ENCODE assay signal across 8 cellular contexts in genomic region chr14:62691613-62692489, GRCh38.
DNase-seq lines count a peak whose midpoint lies in the region; ATAC-seq and TF ChIP-seq lines count a peak whose summit lies in the region.
"Had no signal": no experiment of that assay in that cellular context is flagged by ENCODE, and none has a peak within 500 bp of the region (broad histone marks: within the 10 kb centered on the region; RNA-seq: fewer than 3 reads in every experiment).

No MANE protein-coding gene starts in this region.

- intact Hi-C loops in CD8-positive, alpha-beta T cell (cut with DNase I, micrococcal nuclease): no loop called here

- peaks cover 7% of the 10 kb centered on the region for H3F3A ChIP-seq in smooth muscle cell (ENCODE audit: low read depth)

- H3K27ac Mint-ChIP-seq in CD8-positive, alpha-beta T cell: no peak overlapping the region
- H3K27ac Mint-ChIP-seq: memory B cell had no signal

- H3K9me3 Mint-ChIP-seq in CD8-positive, alpha-beta T cell: peaks cover 11% of the 10 kb centered on the region

- peak overlapping the region; percentile 82 for H3K4me2 ChIP-seq in smooth muscle cell

- 22% methylated on average over 4 of the region's 4 CpGs for WGBS in smooth muscle cell (ENCODE audit: low lambda C conversion rate)

- H3K4me3 Mint-ChIP-seq in CD8-positive, alpha-beta T cell: no peak overlapping the region
- H3K4me3 Mint-ChIP-seq: memory B cell had no signal

- CTCF ChIA-PET in CD8-positive, alpha-beta T cell (lab: Charles Lee): no interaction called here

- DNase-seq in HS-5 (ENCODE audit: low read depth): peak; percentile 40
- peak; percentile 89 for DNase-seq in NCI-H748 treated with DMSO at 0.1 percent for 48 hours (lab: John Stamatoyannopoulos, UW)
- DNase-seq in fibroblast of pulmonary artery (ENCODE audit: low read depth): peak; percentile 97
- DNase-seq in smooth muscle cell (lab: John Stamatoyannopoulos, UW; ENCODE audit: unreplicated experiment): no peak
- no peak for DNase-seq in activated CD4-positive, alpha-beta T cell treated with anti-CD3 and anti-CD28 coated beads, Interleukin-2, amount 50 U/mL, for 48 hours
- DNase-seq in CD8-positive, alpha-beta T cell: no peak

- no peaks in the 10 kb centered on the region for H4K20me1 ChIP-seq in smooth muscle cell (ENCODE audit: low read depth)

- peak overlapping the region; percentile 98 for H3K27ac ChIP-seq in smooth muscle cell (ENCODE audit: low read depth)
- H3K27ac ChIP-seq in CD8-positive, alpha-beta T cell (ENCODE audit: low read depth, low read length): no peak overlapping the region

- no peaks in the 10 kb centered on the region for H3K9me3 ChIP-seq in smooth muscle cell (replicated peaks; ENCODE audit: low read depth)
- no peaks in the 10 kb centered on the region for H3K9me3 ChIP-seq in CD8-positive, alpha-beta T cell (ENCODE audit: low read length)

- H3K36me3 ChIP-seq in smooth muscle cell (ENCODE audit: low read depth): no peaks in the 10 kb centered on the region
- H3K36me3 ChIP-seq in CD8-positive, alpha-beta T cell (ENCODE audit: insufficient read depth, low read length): no peaks in the 10 kb centered on the region

- H3K4me3 ChIP-seq in fibroblast of pulmonary artery (replicated peaks; ENCODE audit: low read depth, low read length) (no peak overlapping the region), smooth muscle cell (peak overlapping the region; percentile 35)
- no peak overlapping the region for H3K4me3 ChIP-seq in CD8-positive, alpha-beta T cell (ENCODE audit: low read depth, low read length)

- H3K4me1 Mint-ChIP-seq in CD8-positive, alpha-beta T cell (ENCODE audit: low read depth): no peaks in the 10 kb centered on the region
- H3K4me1 Mint-ChIP-seq: memory B cell had no signal

- H2AFZ ChIP-seq in smooth muscle cell (ENCODE audit: low read depth): peak overlapping the region; percentile 94

- H3K27me3 ChIP-seq in smooth muscle cell (ENCODE audit: low read depth): no peaks in the 10 kb centered on the region
- H3K27me3 ChIP-seq in CD8-positive, alpha-beta T cell (ENCODE audit: insufficient read depth, low read length): no peaks in the 10 kb centered on the region

- H3K4me1 ChIP-seq in smooth muscle cell (ENCODE audit: low read depth): peaks cover 18% of the 10 kb centered on the region
- no peaks in the 10 kb centered on the region for H3K4me1 ChIP-seq in CD8-positive, alpha-beta T cell (ENCODE audit: insufficient read depth, low read length)

- no peaks in the 10 kb centered on the region for H3K27me3 Mint-ChIP-seq in CD8-positive, alpha-beta T cell (ENCODE audit: low read depth)
- H3K27me3 Mint-ChIP-seq: memory B cell had no signal

- no peaks in the 10 kb centered on the region for H3K79me2 ChIP-seq in smooth muscle cell (ENCODE audit: low read depth)

- no peak for ATAC-seq in HG02678 (IDR thresholded peaks at IDR 0.05; ENCODE audit: unreplicated experiment)
- ATAC-seq in CD8-positive, alpha-beta T cell: no peak

- TF ChIP-seq CTCF in fibroblast of pulmonary artery (IDR thresholded peaks at IDR 0.05; ENCODE audit: low read length, missing control alignments): no peak
- TF ChIP-seq CTCF in smooth muscle cell (IDR thresholded peaks at IDR 0.05; ENCODE audit: borderline replicate concordance, insufficient read depth, poor library complexity, severe bottlenecking): no peak
- TF ChIP-seq CTCF in CD8-positive, alpha-beta T cell (IDR thresholded peaks at IDR 0.05): no peak

- H3K36me3 Mint-ChIP-seq in CD8-positive, alpha-beta T cell: no peaks in the 10 kb centered on the region
- H3K36me3 Mint-ChIP-seq: memory B cell had no signal

- H3K9ac ChIP-seq in smooth muscle cell (ENCODE audit: low read depth): peak overlapping the region; percentile 85

- POLR2A ChIA-PET in CD8-positive, alpha-beta T cell (lab: Charles Lee): no interaction called here

Comparison
In these comparisons a context has a peak if more than half of its experiments do, and no peak if none do; other contexts are left out.
1. DNase-seq: peak in HS-5 (single experiment), NCI-H748 treated with DMSO at 0.1 percent for 48 hours (single experiment) and fibroblast of pulmonary artery (single experiment); none in smooth muscle cell (single experiment), activated CD4-positive, alpha-beta T cell treated with anti-CD3 and anti-CD28 coated beads, Interleukin-2, amount 50 U/mL, for 48 hours (0 of 2) and CD8-positive, alpha-beta T cell (0 of 7).